ENCODE assay signal across 20 cellular contexts in the genomic region with DNA sequence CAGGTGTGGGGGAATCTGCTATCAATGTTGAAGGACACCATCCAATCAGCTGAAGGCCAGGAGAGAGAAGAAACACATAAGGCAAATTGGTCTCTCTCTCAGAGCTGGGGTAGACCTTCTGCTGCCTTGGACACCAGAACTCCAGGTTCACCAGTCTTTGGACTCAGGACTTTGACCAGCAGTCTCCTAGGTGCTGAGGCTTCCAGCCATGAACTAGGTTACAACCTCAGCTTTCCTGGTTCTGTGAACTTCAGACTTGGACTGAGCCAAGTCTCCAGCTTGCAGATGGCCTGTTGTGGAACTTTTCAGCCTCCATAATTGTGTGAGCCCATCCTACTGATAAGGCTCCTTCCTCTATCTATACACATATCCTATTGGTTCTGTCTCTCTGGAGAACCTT.
"Had no signal": no experiment of that assay in that cellular context is flagged by ENCODE, and none has a peak within 500 bp of the region (broad histone marks: within the 10 kb centered on the region; RNA-seq: fewer than 3 reads in every experiment).

No MANE protein-coding gene starts in this region.

- H3K4me3 Mint-ChIP-seq: activated CD8-positive, alpha-beta T cell treated with anti-CD3 and anti-CD28 coated beads, Interleukin-2, amount 10 ng/mL, durations not matched to agents 7 days and 5 days; central memory CD8-positive, alpha-beta T cell; nephron; stimulated activated memory B cell treated with anti-CD40 and anti-IgM and Interleukin-4, amounts not matched to agents 10 μg/mL and 1 μg/mL and 100 μg/mL, for 72 hours had no signal

- H3K27ac ChIP-seq: body of pancreas, colonic mucosa, sigmoid colon, SK-N-MC, spleen, thyroid gland had no signal

- H3K36me3 ChIP-seq: colonic mucosa, sigmoid colon, spleen, thyroid gland had no signal

- H3K9me3 ChIP-seq: body of pancreas, colonic mucosa, sigmoid colon, spleen, thyroid gland had no signal

- DNase-seq: activated CD8-positive, alpha-beta T cell treated with anti-CD3 and anti-CD28 coated beads, Interleukin-2, amount 10 ng/mL, durations not matched to agents 7 days and 5 days; activated naive CD4-positive, alpha-beta T cell treated with Interleukin-2 at 50 U/mL for 16 hours; body of pancreas; colonic mucosa; erythroblast; foreskin melanocyte; SHP77; sigmoid colon; spleen; stimulated activated CD4-positive, alpha-beta T cell treated with anti-CD3 and anti-CD28 coated beads, Interleukin-4, amount 100 ng/mL, for 4 hours; thyroid gland had no signal

- H3K9me3 Mint-ChIP-seq: central memory CD8-positive, alpha-beta T cell; nephron; stimulated activated memory B cell treated with anti-CD40 and anti-IgM and Interleukin-4, amounts not matched to agents 10 μg/mL and 1 μg/mL and 100 μg/mL, for 72 hours had no signal

- H3K36me3 Mint-ChIP-seq: stimulated activated memory B cell treated with anti-CD40 and anti-IgM and Interleukin-4, amounts not matched to agents 10 μg/mL and 1 μg/mL and 100 μg/mL, for 72 hours had no signal

- FAIRE-seq: endometrium, keratinocyte had no signal

- H3K4me3 ChIP-seq: body of pancreas, colonic mucosa, lung, sigmoid colon, SK-N-MC, spleen, thyroid gland had no signal

- H3K27ac Mint-ChIP-seq: activated CD8-positive, alpha-beta T cell treated with anti-CD3 and anti-CD28 coated beads, Interleukin-2, amount 10 ng/mL, durations not matched to agents 7 days and 5 days; nephron had no signal

- H3K4me1 ChIP-seq: body of pancreas, colonic mucosa, sigmoid colon, spleen, thyroid gland had no signal

- ATAC-seq: activated CD4-positive, CD25-positive, alpha-beta regulatory T cell treated with anti-CD3 and anti-CD28 coated beads, Interleukin-2, amount 50 U/mL, for 24 hours; activated CD8-positive, alpha-beta T cell treated with anti-CD3 and anti-CD28 coated beads, Interleukin-2, amount 10 ng/mL, durations not matched to agents 7 days and 5 days; body of pancreas; left lobe of liver; stimulated activated memory B cell treated with anti-CD40 and anti-IgM and Interleukin-4, amounts not matched to agents 10 μg/mL and 1 μg/mL and 100 μg/mL, for 72 hours had no signal

- H3K27me3 ChIP-seq: colonic mucosa, sigmoid colon, thyroid gland had no signal
